Comparison of ENCODE assay signal across 13 cellular contexts in the genomic region with DNA sequence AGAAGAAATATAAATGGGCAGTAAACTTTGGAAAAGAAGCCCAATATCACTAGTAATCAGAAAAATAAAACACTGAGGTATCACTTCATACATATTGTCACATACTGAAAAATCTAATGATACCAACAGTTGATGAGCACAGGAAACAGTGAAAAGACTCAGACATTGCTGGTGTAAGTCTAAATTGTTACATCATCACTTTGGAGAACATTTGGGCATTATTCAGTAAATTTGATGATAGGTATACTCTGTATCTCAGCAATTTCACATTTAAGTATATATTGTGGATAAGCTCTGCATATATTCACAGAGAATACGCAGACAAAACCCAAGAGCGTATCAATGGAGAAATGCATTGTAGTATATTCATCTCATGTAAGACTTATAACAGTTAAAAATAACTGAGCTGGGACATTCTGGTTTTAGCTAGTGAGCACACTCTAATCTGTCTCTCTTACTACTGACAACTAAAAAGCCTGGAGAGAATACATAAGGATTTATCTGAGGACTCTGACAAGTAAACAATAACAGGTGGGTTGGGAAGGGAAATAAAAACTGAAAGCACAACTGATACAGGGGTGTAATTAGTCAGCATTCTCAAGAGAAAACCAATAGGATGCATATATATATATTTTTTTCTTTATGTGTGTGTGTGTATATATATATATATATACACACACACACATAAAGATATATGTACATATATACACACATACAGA.
DNase-seq lines count a peak whose midpoint lies in the region; ATAC-seq, FAIRE-seq and TF ChIP-seq lines count a peak whose summit lies in the region.
"Had no signal": no experiment of that assay in that cellular context is flagged by ENCODE, and none has a peak within 500 bp of the region (broad histone marks: within the 10 kb centered on the region; RNA-seq: fewer than 3 reads in every experiment).

No MANE protein-coding gene starts in this region.

- H3K9me3 ChIP-seq in IMR-90 (ENCODE audit: control insufficient read depth, insufficient read depth, low read length) (no peaks in the 10 kb centered on the region), suprapubic skin (no peaks in the 10 kb centered on the region)
- H3K9me3 ChIP-seq: tibial nerve had no signal

- H3K4me3 Mint-ChIP-seq in activated CD4-positive, alpha-beta T cell treated with anti-CD3 and anti-CD28 coated beads for 36 hours: no peak overlapping the region
- H3K4me3 Mint-ChIP-seq: activated naive CD4-positive, alpha-beta T cell treated with anti-CD3 and anti-CD28 coated beads, Interleukin-2, amount 10 ng/mL, durations not matched to agents 7 days and 5 days had no signal

- CTCF ChIA-PET in IMR-90 (lab: Yijun Ruan, JAX): no interaction called here
- CTCF ChIA-PET in activated CD4-positive, alpha-beta T cell treated with anti-CD3 and anti-CD28 coated beads for 36 hours (lab: Charles Lee): interaction anchor here (0.6 kb wide), 1 partner anchor 29 kb away, joined by 3 read pairs; no protein-coding TSS in a partner anchor

- H3K4me1 ChIP-seq in IMR-90 (ENCODE audit: control insufficient read depth, insufficient read depth, low read length): no peaks in the 10 kb centered on the region
- H3K4me1 ChIP-seq in suprapubic skin: peaks cover 8% of the 10 kb centered on the region

- no CpG with 5 or more reads among the region's 2 CpGs for WGBS in IMR-90 (ENCODE audit: extremely low coverage in 2 of 2, insufficient read length in 1 of 2), 2 experiments
- 97% methylated on average over 2 of the region's 2 CpGs for WGBS in suprapubic skin

- H4K5ac ChIP-seq in IMR-90 (ENCODE audit: low read depth, low read length): no peak overlapping the region

- TF ChIP-seq CTCF in IMR-90 (conservative IDR thresholded peaks at IDR 0.05; ENCODE audit: low read depth, low read length) (no peak), suprapubic skin (IDR thresholded peaks at IDR 0.05) (no peak)

- H3K9ac ChIP-seq in IMR-90 (ENCODE audit: low read depth, low read length): no peak overlapping the region

- H2BK120ac ChIP-seq in IMR-90 (ENCODE audit: low read depth, low read length): no peak overlapping the region

- no peak overlapping the region for H3K27ac ChIP-seq in IMR-90 (ENCODE audit: insufficient read depth, low read length)
- H3K27ac ChIP-seq in suprapubic skin: no peak overlapping the region
- H3K27ac ChIP-seq: tibial nerve had no signal

- H2BK15ac ChIP-seq in IMR-90 (ENCODE audit: low read depth, low read length): no peak overlapping the region

- no peaks in the 10 kb centered on the region for H3K9me3 Mint-ChIP-seq in activated CD4-positive, alpha-beta T cell treated with anti-CD3 and anti-CD28 coated beads for 36 hours (ENCODE audit: low read depth)
- H3K9me3 Mint-ChIP-seq: activated naive CD4-positive, alpha-beta T cell treated with anti-CD3 and anti-CD28 coated beads, Interleukin-2, amount 10 ng/mL, durations not matched to agents 7 days and 5 days had no signal

- intact Hi-C loops in IMR-90 (cut with micrococcal nuclease): no loop called here
- intact Hi-C loops in activated CD4-positive, alpha-beta T cell treated with anti-CD3 and anti-CD28 coated beads for 36 hours (cut with DNase I, micrococcal nuclease): no loop called here

- BruUV-seq in IMR-90 (replicated peaks; lab: Mats Ljungman, UMichigan): no TSS peak

- no peak overlapping the region for H3K4ac ChIP-seq in IMR-90 (ENCODE audit: low read depth, low read length)

- H3K4me3 ChIP-seq in IMR-90 (ENCODE audit: insufficient read depth, low read depth, low read length) (no peak overlapping the region), suprapubic skin (no peak overlapping the region)
- H3K4me3 ChIP-seq: tibial nerve had no signal

- H3K79me1 ChIP-seq in IMR-90 (ENCODE audit: low read depth in 1 of 2, low read length in 2 of 2): no peaks in the 10 kb centered on the region

- H2BK20ac ChIP-seq in IMR-90 (ENCODE audit: low read depth, low read length): no peak overlapping the region

- H4K91ac ChIP-seq in IMR-90 (ENCODE audit: insufficient read depth, low read depth, low read length): no peak overlapping the region

- H3K4me1 Mint-ChIP-seq in activated CD4-positive, alpha-beta T cell treated with anti-CD3 and anti-CD28 coated beads for 36 hours: peaks cover 3% of the 10 kb centered on the region

- H4K8ac ChIP-seq in IMR-90 (ENCODE audit: low read depth in 2 of 2, low read length in 2 of 2): no peak overlapping the region

- no peak overlapping the region for H3K4me2 ChIP-seq in IMR-90 (ENCODE audit: low read depth, low read length)

- no peak overlapping the region for H3K23ac ChIP-seq in IMR-90 (ENCODE audit: low read depth, low read length)

- dilution Hi-C loops in IMR-90 (cut with HindIII; ENCODE audit: low sequenced_read_pairs, unreplicated experiment): no loop called here

- ATAC-seq in GM18858 (IDR thresholded peaks at IDR 0.05; ENCODE audit: unreplicated experiment): peak; percentile 85
- peak; percentile 79 for ATAC-seq in GM19463 (IDR thresholded peaks at IDR 0.05; ENCODE audit: unreplicated experiment)
- peak; percentile 86 for ATAC-seq in HG02938 (IDR thresholded peaks at IDR 0.05; ENCODE audit: unreplicated experiment)
- no peak for ATAC-seq in IMR-90 (ENCODE audit: low read depth)
- no peak for ATAC-seq in activated CD4-positive, alpha-beta T cell treated with anti-CD3 and anti-CD28 coated beads for 36 hours

- H3K27me3 ChIP-seq in IMR-90 (ENCODE audit: control insufficient read depth, insufficient read depth, low read length) (no peaks in the 10 kb centered on the region), suprapubic skin (no peaks in the 10 kb centered on the region)
- H3K27me3 ChIP-seq: tibial nerve had no signal

- no peak overlapping the region for H3K56ac ChIP-seq in IMR-90 (ENCODE audit: extremely low read depth, insufficient read depth, low read length)

- H3K27me3 Mint-ChIP-seq in activated CD4-positive, alpha-beta T cell treated with anti-CD3 and anti-CD28 coated beads for 36 hours: no peaks in the 10 kb centered on the region

- no peak overlapping the region for H2BK5ac ChIP-seq in IMR-90 (ENCODE audit: low read depth, low read length, poor library complexity, severe bottlenecking)

- POLR2A ChIA-PET in IMR-90 (lab: Charles Lee; ENCODE audit: unreplicated experiment): no interaction called here
- POLR2A ChIA-PET in activated CD4-positive, alpha-beta T cell treated with anti-CD3 and anti-CD28 coated beads for 36 hours (lab: Charles Lee): no interaction called here

- H2AK9ac ChIP-seq in IMR-90 (replicated peaks; ENCODE audit: low read depth, low read length, poor library complexity): no peak overlapping the region

- H3K36me3 Mint-ChIP-seq in activated CD4-positive, alpha-beta T cell treated with anti-CD3 and anti-CD28 coated beads for 36 hours (ENCODE audit: low read depth): no peaks in the 10 kb centered on the region
- H3K36me3 Mint-ChIP-seq: activated naive CD4-positive, alpha-beta T cell treated with anti-CD3 and anti-CD28 coated beads, Interleukin-2, amount 10 ng/mL, durations not matched to agents 7 days and 5 days had no signal

- no peak overlapping the region for H3K18ac ChIP-seq in IMR-90 (ENCODE audit: low read depth, low read length)

- FAIRE-seq in HTR-8/SVneo (lab: Jason Lieb, UNC): no peak
- FAIRE-seq: colon had no signal

- H2AFZ ChIP-seq in IMR-90 (replicated peaks; ENCODE audit: low read length, poor library complexity): no peak overlapping the region

- H3K36me3 ChIP-seq in IMR-90 (ENCODE audit: control insufficient read depth, insufficient read depth, low read length): no peaks in the 10 kb centered on the region
- no peaks in the 10 kb centered on the region for H3K36me3 ChIP-seq in suprapubic skin
- H3K36me3 ChIP-seq: tibial nerve had no signal

- no peak overlapping the region for H3K14ac ChIP-seq in IMR-90 (replicated peaks; ENCODE audit: low read depth, low read length)

- in situ Hi-C loops in IMR-90 (cut with MboI; ENCODE audit: low sequenced_read_pairs): no loop called here

- H3K27ac Mint-ChIP-seq in activated CD4-positive, alpha-beta T cell treated with anti-CD3 and anti-CD28 coated beads for 36 hours: no peak overlapping the region
- H3K27ac Mint-ChIP-seq: activated naive CD4-positive, alpha-beta T cell treated with anti-CD3 and anti-CD28 coated beads, Interleukin-2, amount 10 ng/mL, durations not matched to agents 7 days and 5 days had no signal

- H3K9me1 ChIP-seq in IMR-90 (ENCODE audit: insufficient read depth, low read length): no peaks in the 10 kb centered on the region

- TF ChIP-seq POLR2A in IMR-90 (IDR thresholded peaks at IDR 0.05; ENCODE audit: low read depth, low read length) (no peak), suprapubic skin (IDR thresholded peaks at IDR 0.05) (no peak)

- TF ChIP-seq EP300 in suprapubic skin (IDR thresholded peaks at IDR 0.05): no peak

- no peak for TF ChIP-seq RAD21 in IMR-90 (IDR thresholded peaks at IDR 0.05; ENCODE audit: low read length)

- no peak for DNase-seq in IMR-90
- no peak for DNase-seq in HTR-8/SVneo (ENCODE audit: insufficient read length, low spot score)
- DNase-seq in activated CD4-positive, alpha-beta T cell treated with anti-CD3 and anti-CD28 coated beads for 36 hours: no peak
- DNase-seq in NCI-H69 (lab: John Stamatoyannopoulos, UW): no peak
- DNase-seq in suprapubic skin (ENCODE audit: low spot score in 2 of 2): no peak
- DNase-seq: activated naive CD4-positive, alpha-beta T cell treated with anti-CD3 and anti-CD28 coated beads, Interleukin-2, amount 10 ng/mL, durations not matched to agents 7 days and 5 days; NCI-H2081 treated with DMSO at 0.1 percent for 48 hours; occipital lobe had no signal

- H2AK5ac ChIP-seq in IMR-90 (ENCODE audit: low read depth, low read length): no peak overlapping the region

- H4K20me1 ChIP-seq in IMR-90 (ENCODE audit: insufficient read depth, low read length): no peaks in the 10 kb centered on the region

TF ChIP-seq in IMR-90, 13 proteins besides CTCF, POLR2A, EP300 and RAD21:
- peak; percentile 18; the same call in 1 of the 2 replicates for TF ChIP-seq CEBPB (IDR thresholded peaks at IDR 0.05; ENCODE audit: low read depth, low read length)
- no peak for TF ChIP-seq MAZ (IDR thresholded peaks at IDR 0.05; ENCODE audit: borderline replicate concordance, low read depth, low read length)

Comparison
In these comparisons a context has a peak if more than half of its experiments do, and no peak if none do; other contexts are left out.
1. ATAC-seq: peak in GM18858 (single experiment), GM19463 (single experiment) and HG02938 (single experiment); none in IMR-90 (single experiment) and activated CD4-positive, alpha-beta T cell treated with anti-CD3 and anti-CD28 coated beads for 36 hours (single experiment).